8 cellular contexts compared by ENCODE assay signal in the genomic region with DNA sequence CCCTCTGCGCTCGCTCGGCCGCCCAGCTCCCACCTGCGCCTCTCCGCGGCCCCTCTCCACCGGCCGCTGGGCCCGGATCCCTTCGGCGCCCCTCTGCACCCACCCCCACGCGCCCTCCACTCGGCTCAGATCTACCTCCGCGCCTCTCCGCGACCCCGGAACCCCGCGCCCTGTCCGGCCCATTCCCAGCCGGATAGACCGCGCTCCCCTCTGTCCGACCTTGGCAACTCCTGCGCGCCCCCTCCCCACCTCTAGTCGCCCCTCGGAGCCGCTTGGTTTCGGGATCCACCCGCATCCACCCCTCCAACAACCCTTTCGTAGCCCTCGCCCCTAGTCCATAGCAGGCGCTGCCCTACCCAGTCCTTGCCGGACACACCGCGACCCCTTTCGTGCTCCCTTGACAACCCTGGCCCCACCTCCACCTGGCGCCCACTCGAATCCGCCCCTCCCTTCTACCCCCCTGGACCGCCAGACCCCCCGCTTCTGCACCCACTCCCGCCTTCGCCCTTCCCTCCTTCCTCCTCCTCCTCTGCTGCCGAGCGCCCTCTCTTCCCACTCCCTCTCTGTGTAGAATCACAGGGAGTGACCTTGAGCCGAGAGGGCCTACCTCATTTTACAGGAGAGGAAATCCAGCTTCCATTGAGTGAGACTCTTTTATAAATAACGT. TPM values are rescaled to one million over a fixed set of nuclear protein-coding genes. Genes with fewer than 3 reads are reported as not detected.
DNase-seq lines count a peak whose midpoint lies in the region; ATAC-seq, FAIRE-seq and TF ChIP-seq lines count a peak whose summit lies in the region.

No MANE protein-coding gene starts in this region.

- peaks cover 61% of the 10 kb centered on the region for H3K4me1 Mint-ChIP-seq in activated T-cell treated with anti-CD3 and anti-CD28 coated beads, Interleukin-2, amount 50 U/mL, for 24 hours (ENCODE audit: low read depth)
- peaks cover 27% of the 10 kb centered on the region for H3K4me1 Mint-ChIP-seq in activated T-helper 1 cell treated with anti-CD3 and anti-CD28 coated beads, Interleukin-12 subunit alpha, Interleukin-12 subunit beta, Interleukin-2, Interleukin-4 antibody, amounts not matched to agents 30 ng/mL and 10 ng/mL and 1 ng/mL, durations not matched to agents 14 hours and 24 hours and 36 hours (ENCODE audit: low read depth)
- peaks cover 27% of the 10 kb centered on the region for H3K4me1 Mint-ChIP-seq in neural progenitor cell

- peak overlapping the region; percentile 97 for H3K4me2 ChIP-seq in neural progenitor cell

- peaks cover 11% of the 10 kb centered on the region for H3K4me1 ChIP-seq in neural progenitor cell

- no peak for TF ChIP-seq CTCF in neural progenitor cell (IDR thresholded peaks at IDR 0.05)

- peaks cover 23% of the 10 kb centered on the region for H3F3A ChIP-seq in neural progenitor cell (ENCODE audit: low read depth)

- H3K4me3 ChIP-seq in neural progenitor cell: peak overlapping the region; percentile 90

- intact Hi-C loops in activated T-helper 1 cell treated with anti-CD3 and anti-CD28 coated beads, Interleukin-12 subunit alpha, Interleukin-12 subunit beta, Interleukin-2, Interleukin-4 antibody, amounts not matched to agents 30 ng/mL and 10 ng/mL and 1 ng/mL, durations not matched to agents 14 hours and 24 hours and 36 hours (cut with micrococcal nuclease): loop anchor here (1.0 to 5.0 kb wide), 6 partner anchors 53 to 888 kb away; partner anchors contain the start of genes JAK2, PLGRKT and RIC1

- H3K9me3 ChIP-seq in KOPT-K1 (ENCODE audit: insufficient read depth, low read length, poor library complexity, severe bottlenecking) (no peaks in the 10 kb centered on the region), neural progenitor cell (ENCODE audit: low read depth) (no peaks in the 10 kb centered on the region)

- H2AFZ ChIP-seq in neural progenitor cell (replicated peaks): peak overlapping the region; percentile 99

- H3K27me3 Mint-ChIP-seq in activated T-cell treated with anti-CD3 and anti-CD28 coated beads, Interleukin-2, amount 50 U/mL, for 24 hours: no peaks in the 10 kb centered on the region
- no peaks in the 10 kb centered on the region for H3K27me3 Mint-ChIP-seq in activated T-helper 1 cell treated with anti-CD3 and anti-CD28 coated beads, Interleukin-12 subunit alpha, Interleukin-12 subunit beta, Interleukin-2, Interleukin-4 antibody, amounts not matched to agents 30 ng/mL and 10 ng/mL and 1 ng/mL, durations not matched to agents 14 hours and 24 hours and 36 hours (ENCODE audit: insufficient read depth)
- peaks cover 2% of the 10 kb centered on the region for H3K27me3 Mint-ChIP-seq in neural progenitor cell (ENCODE audit: insufficient read depth, low read depth)

- ATAC-seq in HG03280 (IDR thresholded peaks at IDR 0.05; ENCODE audit: unreplicated experiment): no peak

- H3K27ac ChIP-seq in KOPT-K1 (ENCODE audit: low read depth, low read length, poor library complexity, severe bottlenecking) (peak overlapping the region; percentile 66), neural progenitor cell (no peak overlapping the region)

- H3K36me3 ChIP-seq in KOPT-K1 (ENCODE audit: insufficient read depth, low read length) (no peaks in the 10 kb centered on the region), neural progenitor cell (no peaks in the 10 kb centered on the region)

- H3K79me2 ChIP-seq in neural progenitor cell (ENCODE audit: low read depth): peaks cover 33% of the 10 kb centered on the region

- peak overlapping the region; percentile 87 for H3K27ac Mint-ChIP-seq in activated T-cell treated with anti-CD3 and anti-CD28 coated beads, Interleukin-2, amount 50 U/mL, for 24 hours
- H3K27ac Mint-ChIP-seq in activated T-helper 1 cell treated with anti-CD3 and anti-CD28 coated beads, Interleukin-12 subunit alpha, Interleukin-12 subunit beta, Interleukin-2, Interleukin-4 antibody, amounts not matched to agents 30 ng/mL and 10 ng/mL and 1 ng/mL, durations not matched to agents 14 hours and 24 hours and 36 hours: peak overlapping the region; percentile 92
- H3K27ac Mint-ChIP-seq in neural progenitor cell: no peak overlapping the region

- no peaks in the 10 kb centered on the region for H4K20me1 ChIP-seq in neural progenitor cell (ENCODE audit: low read depth)

- DNase-seq in activated T-cell treated with anti-CD3 and anti-CD28 coated beads, Interleukin-2, amount 50 U/mL, for 24 hours: no peak
- no peak for DNase-seq in activated T-cell treated with anti-CD3 and anti-CD28 coated beads, Interleukin-2, amount 50 U/mL, for 48 hours
- DNase-seq in activated T-helper 1 cell treated with anti-CD3 and anti-CD28 coated beads, Interleukin-12 subunit alpha, Interleukin-12 subunit beta, Interleukin-2, Interleukin-4 antibody, amounts not matched to agents 30 ng/mL and 10 ng/mL and 1 ng/mL, durations not matched to agents 14 hours and 24 hours and 36 hours (ENCODE audit: low spot score): no peak
- DNase-seq in frontal cortex (ENCODE audit: low spot score in 2 of 2): peak; percentile 38 to 51
- no peak for DNase-seq in neural progenitor cell (ENCODE audit: low spot score)
- DNase-seq in NK-92 treated with Interleukin-12 subunit alpha and Interleukin-12 subunit beta, amount 100 ng/mL, for 24 hours (lab: John Stamatoyannopoulos, UW): no peak

- peak overlapping the region; percentile 50 for H3K9ac ChIP-seq in neural progenitor cell

- H3K4me3 Mint-ChIP-seq in activated T-cell treated with anti-CD3 and anti-CD28 coated beads, Interleukin-2, amount 50 U/mL, for 24 hours: peak overlapping the region; percentile 84
- peak overlapping the region; percentile 86 for H3K4me3 Mint-ChIP-seq in activated T-helper 1 cell treated with anti-CD3 and anti-CD28 coated beads, Interleukin-12 subunit alpha, Interleukin-12 subunit beta, Interleukin-2, Interleukin-4 antibody, amounts not matched to agents 30 ng/mL and 10 ng/mL and 1 ng/mL, durations not matched to agents 14 hours and 24 hours and 36 hours
- H3K4me3 Mint-ChIP-seq in neural progenitor cell: peak overlapping the region; percentile 76

- H3K9me3 Mint-ChIP-seq in activated T-cell treated with anti-CD3 and anti-CD28 coated beads, Interleukin-2, amount 50 U/mL, for 24 hours: no peaks in the 10 kb centered on the region
- H3K9me3 Mint-ChIP-seq in activated T-helper 1 cell treated with anti-CD3 and anti-CD28 coated beads, Interleukin-12 subunit alpha, Interleukin-12 subunit beta, Interleukin-2, Interleukin-4 antibody, amounts not matched to agents 30 ng/mL and 10 ng/mL and 1 ng/mL, durations not matched to agents 14 hours and 24 hours and 36 hours: no peaks in the 10 kb centered on the region
- H3K9me3 Mint-ChIP-seq in neural progenitor cell: no peaks in the 10 kb centered on the region

- FAIRE-seq in frontal cortex (lab: Jason Lieb, UNC): no peak

- peaks cover 11% of the 10 kb centered on the region for H3K27me3 ChIP-seq in neural progenitor cell

- H3K36me3 Mint-ChIP-seq in activated T-cell treated with anti-CD3 and anti-CD28 coated beads, Interleukin-2, amount 50 U/mL, for 24 hours (ENCODE audit: low read depth): peaks cover 25% of the 10 kb centered on the region
- H3K36me3 Mint-ChIP-seq in activated T-helper 1 cell treated with anti-CD3 and anti-CD28 coated beads, Interleukin-12 subunit alpha, Interleukin-12 subunit beta, Interleukin-2, Interleukin-4 antibody, amounts not matched to agents 30 ng/mL and 10 ng/mL and 1 ng/mL, durations not matched to agents 14 hours and 24 hours and 36 hours (ENCODE audit: low read depth): peaks cover 2% of the 10 kb centered on the region
- H3K36me3 Mint-ChIP-seq in neural progenitor cell: peaks cover 2% of the 10 kb centered on the region

RNA-seq across cellular contexts. Expression of gene AK3, which starts 0.5 kb away (rescaled TPM):
- 23.9 and 28.5 TPM in 2 replicates for total RNA-seq in activated T-helper 1 cell treated with anti-CD3 and anti-CD28 coated beads, Interleukin-12 subunit alpha, Interleukin-12 subunit beta, Interleukin-2, Interleukin-4 antibody, amounts not matched to agents 30 ng/mL and 10 ng/mL and 1 ng/mL, durations not matched to agents 14 hours and 24 hours and 36 hours
- 26.9 TPM for total RNA-seq in frontal cortex
- total RNA-seq in neural progenitor cell (ENCODE audit: low replicate concordance): 33.9 and 54.8 TPM in 2 replicates

RNA-seq across cellular contexts. Expression of gene RCL1, which starts 51.2 kb away (rescaled TPM):
- 53.3 and 53.4 TPM in 2 replicates for total RNA-seq in activated T-helper 1 cell treated with anti-CD3 and anti-CD28 coated beads, Interleukin-12 subunit alpha, Interleukin-12 subunit beta, Interleukin-2, Interleukin-4 antibody, amounts not matched to agents 30 ng/mL and 10 ng/mL and 1 ng/mL, durations not matched to agents 14 hours and 24 hours and 36 hours
- total RNA-seq in frontal cortex: 20.0 TPM
- total RNA-seq in neural progenitor cell (ENCODE audit: low replicate concordance): 17.9 and 19.5 TPM in 2 replicates

Comparison
In these comparisons a context has a peak if more than half of its experiments do, and no peak if none do; other contexts are left out.
1. DNase-seq: peak in frontal cortex (2 of 2); none in activated T-cell treated with anti-CD3 and anti-CD28 coated beads, Interleukin-2, amount 50 U/mL, for 24 hours (single experiment), activated T-cell treated with anti-CD3 and anti-CD28 coated beads, Interleukin-2, amount 50 U/mL, for 48 hours (0 of 2), activated T-helper 1 cell treated with anti-CD3 and anti-CD28 coated beads, Interleukin-12 subunit alpha, Interleukin-12 subunit beta, Interleukin-2, Interleukin-4 antibody, amounts not matched to agents 30 ng/mL and 10 ng/mL and 1 ng/mL, durations not matched to agents 14 hours and 24 hours and 36 hours (single experiment), neural progenitor cell (single experiment) and NK-92 treated with Interleukin-12 subunit alpha and Interleukin-12 subunit beta, amount 100 ng/mL, for 24 hours (single experiment).
2. Peak in every context shown above with its lines, with median percentiles within 50 percentile points of each other: H3K4me3 Mint-ChIP-seq.